Comparison of ENCODE assay signal across 12 cellular contexts in genomic region chr20:35120012-35120701, GRCh38. TPM values are rescaled to one million over a fixed set of nuclear protein-coding genes. Genes with fewer than 3 reads are reported as not detected.
DNase-seq lines count a peak whose midpoint lies in the region; ATAC-seq, FAIRE-seq and TF ChIP-seq lines count a peak whose summit lies in the region.
"Had no signal": no experiment of that assay in that cellular context is flagged by ENCODE, and none has a peak within 500 bp of the region (broad histone marks: within the 10 kb centered on the region; RNA-seq: fewer than 3 reads in every experiment).

No MANE protein-coding gene starts in this region.

- no peak for TF ChIP-seq CTCF in uterus (IDR thresholded peaks at IDR 0.05)
- TF ChIP-seq CTCF in GM10266 (IDR thresholded peaks at IDR 0.05; ENCODE audit: control insufficient read depth, insufficient read depth, low read depth, missing control alignments): no peak

- no peak overlapping the region for H3K14ac ChIP-seq in trophoblast cell (ENCODE audit: low read length)

- H3K4me2 ChIP-seq in GM23248 (ENCODE audit: unreplicated experiment): peak overlapping the region; percentile 7
- H3K4me2 ChIP-seq in trophoblast cell (ENCODE audit: low read length): no peak overlapping the region

- H4K12ac ChIP-seq in trophoblast cell (ENCODE audit: low read depth, low read length): no peak overlapping the region

- no peak for ATAC-seq in left colon
- ATAC-seq: effector memory CD8-positive, alpha-beta T cell had no signal

- H3K36me3 Mint-ChIP-seq in dendritic cell treated with granulocyte-macrophage colony-stimulating factor and Interleukin-4, amounts not matched to agents 40 ng/mL and 50 ng/mL, for 4 days (ENCODE audit: low read depth): peaks cover 100% of the 10 kb centered on the region

- H3K27me3 ChIP-seq in GM23248 (replicated peaks; ENCODE audit: insufficient read depth): no peaks in the 10 kb centered on the region
- no peaks in the 10 kb centered on the region for H3K27me3 ChIP-seq in trophoblast cell (ENCODE audit: insufficient read depth, low read length)
- H3K27me3 ChIP-seq in uterus: no peaks in the 10 kb centered on the region

- WGBS in GM23248 (ENCODE audit: low coverage in 1 of 2, low lambda C conversion rate in 2 of 2, missing lambda C conversion rate in 2 of 2), 2 experiments: 73 to 75% methylated on average over 7 to 8 of the region's 8 CpGs
- no CpG with 5 or more reads among the region's 8 CpGs for WGBS in trophoblast cell (ENCODE audit: extremely low coverage, insufficient coverage, insufficient read length)

- H3K23ac ChIP-seq in trophoblast cell (ENCODE audit: low read length): no peak overlapping the region

- H4K20me1 ChIP-seq in GM23248 (ENCODE audit: insufficient read depth): no peaks in the 10 kb centered on the region

- H3K27ac ChIP-seq in GM23248: peak overlapping the region; percentile 14; the same call in 1 of the 2 replicates
- no peak overlapping the region for H3K27ac ChIP-seq in trophoblast cell (ENCODE audit: low read depth, low read length)
- H3K27ac ChIP-seq in uterus: peak overlapping the region in 1 of 2 donors; percentile 8

- H3K9ac ChIP-seq in GM23248 (no peak overlapping the region), trophoblast cell (ENCODE audit: low read length) (no peak overlapping the region)

- peaks cover 11% of the 10 kb centered on the region for H3K4me1 Mint-ChIP-seq in dendritic cell treated with granulocyte-macrophage colony-stimulating factor and Interleukin-4, amounts not matched to agents 40 ng/mL and 50 ng/mL, for 4 days (ENCODE audit: low read depth)

- intact Hi-C loops in dendritic cell treated with granulocyte-macrophage colony-stimulating factor and Interleukin-4, amounts not matched to agents 40 ng/mL and 50 ng/mL, for 4 days (cut with micrococcal nuclease): no loop called here
- intact Hi-C loops in uterus (cut with DNase I; ENCODE audit: low total_unique reads) (no loop called here), left colon (cut with DNase I, micrococcal nuclease) (no loop called here)

- H3K36me3 ChIP-seq in GM23248 (ENCODE audit: low read depth) (peaks cover 6% of the 10 kb centered on the region), trophoblast cell (ENCODE audit: control insufficient read depth in 1 of 2, insufficient read depth in 2 of 2, low read length in 2 of 2) (peaks cover 30 to 49% of the 10 kb centered on the region in 2 experiments), uterus (no peaks in the 10 kb centered on the region)

- no peaks in the 10 kb centered on the region for H3K9me3 Mint-ChIP-seq in dendritic cell treated with granulocyte-macrophage colony-stimulating factor and Interleukin-4, amounts not matched to agents 40 ng/mL and 50 ng/mL, for 4 days
- H3K9me3 Mint-ChIP-seq: effector memory CD8-positive, alpha-beta T cell had no signal

- H3K79me2 ChIP-seq in GM23248 (ENCODE audit: insufficient read depth) (no peaks in the 10 kb centered on the region), trophoblast cell (ENCODE audit: control insufficient read depth, insufficient read depth, low read length, poor library complexity) (no peaks in the 10 kb centered on the region)

- FAIRE-seq in RCC 7860 (lab: Jason Lieb, UNC): no peak

- peak overlapping the region; percentile 36 for H3K27ac Mint-ChIP-seq in dendritic cell treated with granulocyte-macrophage colony-stimulating factor and Interleukin-4, amounts not matched to agents 40 ng/mL and 50 ng/mL, for 4 days

- H2BK12ac ChIP-seq in trophoblast cell (ENCODE audit: low read length): no peak overlapping the region

- H2AFZ ChIP-seq in GM23248 (no peak overlapping the region), trophoblast cell (ENCODE audit: insufficient read depth, low read length, poor library complexity) (no peak overlapping the region)

- no peaks in the 10 kb centered on the region for H3K79me1 ChIP-seq in trophoblast cell (ENCODE audit: low read length)

- H3K9me3 ChIP-seq in GM23248 (ENCODE audit: low read depth): no peaks in the 10 kb centered on the region
- H3K9me3 ChIP-seq in trophoblast cell (ENCODE audit: insufficient read depth, low read depth, low read length): no peaks in the 10 kb centered on the region
- no peaks in the 10 kb centered on the region for H3K9me3 ChIP-seq in uterus

- H3K4me3 ChIP-seq in GM23248 (no peak overlapping the region), trophoblast cell (ENCODE audit: low read depth, low read length) (no peak overlapping the region), uterus (no peak overlapping the region)

- no peaks in the 10 kb centered on the region for H3K9me2 ChIP-seq in GM23248 (ENCODE audit: insufficient read depth)

- no peak overlapping the region for H2BK5ac ChIP-seq in trophoblast cell (ENCODE audit: low read depth, low read length, poor library complexity)

- no peak overlapping the region for H2BK120ac ChIP-seq in trophoblast cell (ENCODE audit: insufficient read depth, low read length, poor library complexity)

- TF ChIP-seq POLR2A in uterus (IDR thresholded peaks at IDR 0.05): no peak

- H3K4me3 Mint-ChIP-seq in dendritic cell treated with granulocyte-macrophage colony-stimulating factor and Interleukin-4, amounts not matched to agents 40 ng/mL and 50 ng/mL, for 4 days: no peak overlapping the region
- H3K4me3 Mint-ChIP-seq: effector memory CD8-positive, alpha-beta T cell had no signal

- DNase-seq in GM23248 (peak; percentile 64), RCC 7860 (ENCODE audit: low spot score) (peak; percentile 54), trophoblast cell (peak; percentile 39 to 53), uterus (no peak), GM10266 (ENCODE audit: extremely low spot score) (no peak), AG08395 (ENCODE audit: low spot score) (no peak), left colon (no peak)
- DNase-seq: activated CD4-positive, CD25-positive, alpha-beta regulatory T cell treated with anti-CD3 and anti-CD28 coated beads, Interleukin-2, amount 50 U/mL, for 72 hours; effector memory CD8-positive, alpha-beta T cell; NCI-H510A; stimulated activated CD4-positive, alpha-beta T cell treated with anti-CD3 and anti-CD28 coated beads, Interleukin-2, amount 100 ng/mL, for 48 hours had no signal

- no peak overlapping the region for H4K91ac ChIP-seq in trophoblast cell (ENCODE audit: low read depth, low read length)

- in situ Hi-C loops in GM23248 (cut with MboI): no loop called here

- H3F3A ChIP-seq in GM23248 (ENCODE audit: insufficient read depth): peaks cover 24% of the 10 kb centered on the region

- no peak overlapping the region for H4K8ac ChIP-seq in trophoblast cell (ENCODE audit: low read depth, low read length)

- no peaks in the 10 kb centered on the region for H3K27me3 Mint-ChIP-seq in dendritic cell treated with granulocyte-macrophage colony-stimulating factor and Interleukin-4, amounts not matched to agents 40 ng/mL and 50 ng/mL, for 4 days
- H3K27me3 Mint-ChIP-seq: effector memory CD8-positive, alpha-beta T cell had no signal

- H3K4me1 ChIP-seq in GM23248 (ENCODE audit: insufficient read depth) (peaks cover 23% of the 10 kb centered on the region), trophoblast cell (ENCODE audit: control insufficient read depth in 1 of 2, insufficient read depth in 2 of 2, low read length in 2 of 2) (no peaks in the 10 kb centered on the region), uterus (no peaks in the 10 kb centered on the region)

- H3K4ac ChIP-seq in trophoblast cell (ENCODE audit: low read depth, low read length): no peak overlapping the region

- H2AK5ac ChIP-seq in trophoblast cell (ENCODE audit: low read length): no peak overlapping the region

- H3K18ac ChIP-seq in trophoblast cell (ENCODE audit: low read length): no peak overlapping the region

RNA-seq across cellular contexts. Expression of gene EDEM2, which starts 27.0 kb away (rescaled TPM):
- total RNA-seq in GM23248 (2014; rRNA removed; shearing (Covaris generic)): 25.8 and 34.9 TPM in 2 replicates
- polyA plus RNA-seq in GM23248 (2016; fragmentation: Nextera tagmentation; extraction: Ambion mirVana): 31.9 and 33.5 TPM in 2 replicates
- 34.7 and 35.9 TPM in 2 replicates for polyA plus RNA-seq in trophoblast cell (2013)
- total RNA-seq in uterus (10 to 100 TPM in 3 of 4 donors, 1 to 10 TPM in 1; 2.6 to 18.5 (median 13.3) TPM), left colon (10 to 100 TPM; 26.4 to 29.7 TPM)

RNA-seq across cellular contexts. Expression of gene TRPC4AP, which starts 27.6 kb away (rescaled TPM):
- 57.0 and 63.4 TPM in 2 replicates for total RNA-seq in GM23248 (2014; rRNA removed; shearing (Covaris generic))
- 92.7 and 93.4 TPM in 2 replicates for polyA plus RNA-seq in GM23248 (2016; fragmentation: Nextera tagmentation; extraction: Ambion mirVana)
- 61.7 TPM in 2 replicates for polyA plus RNA-seq in trophoblast cell (2013)
- total RNA-seq in uterus (10 to 100 TPM; 20.0 to 77.5 (median 49.6) TPM), left colon (10 to 100 TPM; 58.9 to 60.6 TPM)

RNA-seq across cellular contexts. Expression of gene PROCR, which starts 51.7 kb away (rescaled TPM):
- 34.4 and 44.3 TPM in 2 replicates for total RNA-seq in GM23248 (2014; rRNA removed; shearing (Covaris generic))
- polyA plus RNA-seq in GM23248 (2016; fragmentation: Nextera tagmentation; extraction: Ambion mirVana): 38.5 and 38.7 TPM in 2 replicates
- polyA plus RNA-seq in trophoblast cell (2013): 17.1 and 18.6 TPM in 2 replicates
- total RNA-seq in uterus (10 to 100 TPM; 40.2 to 96.2 (median 60.7) TPM), left colon (1 to 10 TPM; 6.3 to 7.8 TPM)

Comparison
In these comparisons a context has a peak if more than half of its experiments do, and no peak if none do; other contexts are left out.
1. DNase-seq: peak in GM23248 (single experiment), RCC 7860 (single experiment) and trophoblast cell (2 of 2); none in uterus (0 of 2), GM10266 (single experiment), AG08395 (single experiment) and left colon (0 of 2).